22 cellular contexts compared by ENCODE assay signal in genomic region chr4:21753084-21753760, GRCh38.
"Had no signal": no experiment of that assay in that cellular context is flagged by ENCODE, and none has a peak within 500 bp of the region (broad histone marks: within the 10 kb centered on the region; RNA-seq: fewer than 3 reads in every experiment).

No MANE protein-coding gene starts in this region.

- DNase-seq: activated CD4-positive, alpha-beta T cell treated with anti-CD3 and anti-CD28 coated beads for 36 hours; activated CD8-positive, alpha-beta T cell treated with anti-CD3 and anti-CD28 coated beads for 36 hours; activated gamma-delta T cell; activated T-cell treated with anti-CD3 and anti-CD28 coated beads, Interleukin-2, amount 50 U/mL, for 48 hours; amniotic stem cell; cerebellar nuclear complex; effector memory CD8-positive, alpha-beta T cell; gastrocnemius medialis; heart left ventricle; immature natural killer cell; left lung; nucleus accumbens; right cardiac atrium; stimulated activated CD4-positive, alpha-beta T cell treated with anti-CD3 and anti-CD28 coated beads, Interleukin-15, amount 100 ng/mL, for 24 hours; stimulated activated CD4-positive, alpha-beta T cell treated with anti-CD3 and anti-CD28 coated beads, Interleukin-4, amount 100 ng/mL, for 24 hours; stimulated activated naive CD4-positive, alpha-beta T cell treated with Interleukin-2 at 50 U/mL for 16 hours; substantia nigra; T-helper 17 cell had no signal

- H3K4me1 ChIP-seq: gastrocnemius medialis, heart left ventricle, left lung, tibial nerve had no signal

- H3K27me3 ChIP-seq: gastrocnemius medialis, left lung, tibial nerve had no signal

- ATAC-seq: activated CD4-positive, alpha-beta T cell treated with anti-CD3 and anti-CD28 coated beads for 36 hours; activated CD8-positive, alpha-beta T cell treated with anti-CD3 and anti-CD28 coated beads for 36 hours; activated naive CD4-positive, alpha-beta T cell treated with anti-CD3 and anti-CD28 coated beads, Interleukin-2, amount 50 U/mL, for 72 hours; effector memory CD8-positive, alpha-beta T cell; gastrocnemius medialis; heart left ventricle; left lung; right cardiac atrium; T-helper 17 cell had no signal

- H3K36me3 ChIP-seq: gastrocnemius medialis, heart left ventricle, left lung, tibial nerve had no signal

- H3K4me3 ChIP-seq: gastrocnemius medialis, heart left ventricle, left lung, skin epidermis, tibial nerve had no signal

- H3K9me3 ChIP-seq: gastrocnemius medialis, heart left ventricle, left lung, tibial nerve had no signal

- H3K27ac ChIP-seq: epithelial cell of prostate, gastrocnemius medialis, heart left ventricle, left lung, skin epidermis, tibial nerve had no signal
